In the genomic region with DNA sequence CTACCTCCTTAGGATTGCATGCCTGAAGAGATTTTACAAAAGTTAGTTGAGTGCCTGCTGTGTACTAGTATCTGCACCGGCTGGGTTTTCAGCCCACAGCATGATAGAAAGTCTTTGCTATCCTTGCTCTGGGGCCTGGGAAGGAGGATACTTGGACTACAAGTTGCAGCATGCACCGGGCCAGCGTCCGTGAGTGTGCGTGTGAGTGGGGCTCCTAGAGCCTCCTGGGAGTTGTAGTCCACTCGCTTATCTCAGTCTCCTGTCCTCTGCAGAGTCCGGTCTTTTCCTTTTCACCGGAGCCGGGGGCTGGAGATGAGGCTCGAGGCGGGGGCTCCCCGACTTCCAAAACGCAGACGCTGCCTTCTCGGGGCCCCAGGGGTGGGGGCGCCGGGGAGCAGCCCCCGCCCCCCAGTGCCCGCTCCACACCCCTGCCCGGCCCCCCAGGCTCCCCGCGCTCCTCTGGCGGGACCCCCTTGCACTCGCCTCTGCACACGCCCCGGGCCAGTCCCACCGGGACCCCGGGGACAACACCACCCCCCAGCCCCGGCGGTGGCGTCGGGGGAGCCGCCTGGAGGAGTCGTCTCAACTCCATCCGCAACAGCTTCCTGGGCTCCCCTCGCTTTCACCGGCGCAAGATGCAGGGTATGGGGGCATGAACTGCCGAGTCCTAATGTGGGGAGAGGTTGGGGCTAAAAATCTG, we compare ENCODE assay signal across 1 cellular context.
TF ChIP-seq lines count a peak whose summit lies in the region.

No MANE protein-coding gene starts in this region.

TF ChIP-seq in HepG2, 621 proteins besides CTCF, POLR2A, EP300 and RAD21 (continued from another document):
- TF ChIP-seq, protein P1, sequence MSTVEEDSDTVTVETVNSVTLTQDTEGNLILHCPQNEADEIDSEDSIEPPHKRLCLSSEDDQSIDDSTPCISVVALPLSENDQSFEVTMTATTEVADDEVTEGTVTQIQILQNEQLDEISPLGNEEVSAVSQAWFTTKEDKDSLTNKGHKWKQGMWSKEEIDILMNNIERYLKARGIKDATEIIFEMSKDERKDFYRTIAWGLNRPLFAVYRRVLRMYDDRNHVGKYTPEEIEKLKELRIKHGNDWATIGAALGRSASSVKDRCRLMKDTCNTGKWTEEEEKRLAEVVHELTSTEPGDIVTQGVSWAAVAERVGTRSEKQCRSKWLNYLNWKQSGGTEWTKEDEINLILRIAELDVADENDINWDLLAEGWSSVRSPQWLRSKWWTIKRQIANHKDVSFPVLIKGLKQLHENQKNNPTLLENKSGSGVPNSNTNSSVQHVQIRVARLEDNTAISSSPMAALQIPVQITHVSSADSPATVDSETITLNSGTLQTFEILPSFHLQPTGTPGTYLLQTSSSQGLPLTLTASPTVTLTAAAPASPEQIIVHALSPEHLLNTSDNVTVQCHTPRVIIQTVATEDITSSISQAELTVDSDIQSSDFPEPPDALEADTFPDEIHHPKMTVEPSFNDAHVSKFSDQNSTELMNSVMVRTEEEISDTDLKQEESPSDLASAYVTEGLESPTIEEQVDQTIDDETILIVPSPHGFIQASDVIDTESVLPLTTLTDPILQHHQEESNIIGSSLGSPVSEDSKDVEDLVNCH (CRISPR knock-in tag; IDR thresholded peaks at IDR 0.05), result no peak
- TF ChIP-seq MIXL1 (CRISPR knock-in tag; IDR thresholded peaks at IDR 0.05), result no peak
